38 cellular contexts compared by ENCODE assay signal in the genomic region with DNA sequence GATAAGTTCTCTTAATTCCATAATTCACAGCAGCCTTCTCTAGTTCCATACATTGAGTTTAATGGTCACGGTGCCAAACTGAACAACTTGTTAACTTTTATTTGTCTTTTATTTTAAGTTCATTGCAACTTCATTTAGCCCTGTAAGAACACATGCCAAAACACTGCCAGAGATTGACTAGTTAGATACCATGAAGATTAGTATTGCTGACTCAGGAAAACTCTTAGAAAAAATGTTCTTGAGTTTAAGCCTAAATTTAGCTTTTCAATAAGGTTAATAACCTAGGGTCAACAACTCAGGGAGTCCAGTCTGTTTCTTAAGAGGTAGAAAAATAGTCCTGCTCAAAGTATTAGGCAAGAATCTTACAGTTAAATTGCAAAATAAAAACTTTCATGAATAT. TPM values are rescaled to one million over a fixed set of nuclear protein-coding genes. Genes with fewer than 3 reads are reported as not detected.
"Had no signal": no experiment of that assay in that cellular context is flagged by ENCODE, and none has a peak within 500 bp of the region (broad histone marks: within the 10 kb centered on the region; RNA-seq: fewer than 3 reads in every experiment).

No MANE protein-coding gene starts in this region.

- H3K9me3 ChIP-seq: adrenal gland, body of pancreas, breast epithelium had no signal

- ATAC-seq: activated CD8-positive, alpha-beta T cell treated with anti-CD3 and anti-CD28 coated beads for 36 hours; activated naive CD4-positive, alpha-beta T cell treated with anti-CD3 and anti-CD28 coated beads, Interleukin-2, amount 50 U/mL, for 72 hours; activated T-cell treated with anti-CD3 and anti-CD28 coated beads, Interleukin-2, amount 50 U/mL, for 4 hours; activated T-cell treated with anti-CD3 and anti-CD28 coated beads, Interleukin-2, amount 50 U/mL, for 72 hours; activated T-helper 17 cell treated with anti-CD3 and anti-CD28 coated beads, Interleukin-2, amount 50 U/mL, for 72 hours; body of pancreas had no signal

- H3K27me3 ChIP-seq: adrenal gland, body of pancreas, brain microvascular endothelial cell had no signal

- FAIRE-seq: colon, TTC549 had no signal

- H3K4me3 ChIP-seq: adrenal gland, body of pancreas, breast epithelium had no signal

- H3K36me3 ChIP-seq: adrenal gland, brain microvascular endothelial cell, breast epithelium had no signal

- H3K27ac ChIP-seq: adrenal gland, body of pancreas, brain microvascular endothelial cell, breast epithelium, VCaP had no signal

- H3K4me1 ChIP-seq: adrenal gland, body of pancreas, breast epithelium had no signal

- DNase-seq: activated B cell treated with CpG ODN at 0.5 μM for 24 hours; activated CD4-positive, alpha-beta memory T cell treated with anti-CD3 and anti-CD28 coated beads for 36 hours; activated CD4-positive, alpha-beta T cell treated with anti-CD3 and anti-CD28 coated beads for 4 hours; activated CD4-positive, alpha-beta T cell treated with anti-CD3 and anti-CD28 coated beads, Interleukin-2, amount 10 ng/mL, durations not matched to agents 24 days and 14 days; activated CD4-positive, alpha-beta T cell treated with anti-CD3 and anti-CD28 coated beads, Interleukin-2, amount 50 U/mL, for 1 hour; activated CD4-positive, alpha-beta T cell treated with anti-CD3 and anti-CD28 coated beads, Interleukin-2, amount 50 U/mL, for 4 hours; activated CD4-positive, CD25-positive, alpha-beta regulatory T cell treated with anti-CD3 and anti-CD28 coated beads, Interleukin-2, amount 50 U/mL, for 72 hours; activated CD8-positive, alpha-beta memory T cell treated with anti-CD3 and anti-CD28 coated beads, Interleukin-2, amount 50 U/mL, for 4 hours; activated CD8-positive, alpha-beta T cell treated with anti-CD3 and anti-CD28 coated beads for 36 hours; activated effector memory CD4-positive, alpha-beta T cell treated with anti-CD3 and anti-CD28 coated beads, Interleukin-2, amount 50 U/mL, for 16 hours; activated gamma-delta T cell treated with Interleukin-2 at 50 U/mL for 16 hours; activated naive CD4-positive, alpha-beta T cell; activated naive CD4-positive, alpha-beta T cell treated with anti-CD3 and anti-CD28 coated beads for 36 hours; activated naive CD4-positive, alpha-beta T cell treated with anti-CD3 and anti-CD28 coated beads, Interleukin-2, amount 50 U/mL, for 16 hours; activated naive CD8-positive, alpha-beta T cell treated with anti-CD3 and anti-CD28 coated beads for 36 hours; activated T-cell treated with anti-CD3 and anti-CD28 coated beads for 4 hours; activated T-cell treated with anti-CD3 and anti-CD28 coated beads, Interleukin-2, amount 50 U/mL, for 1 hour; activated T-cell treated with anti-CD3 and anti-CD28 coated beads, Interleukin-2, amount 50 U/mL, for 4 hours; activated T-cell treated with anti-CD3 and anti-CD28 coated beads, Interleukin-2, amount 50 U/mL, for 72 hours; adrenal gland; amniotic stem cell; aorta; body of pancreas; brain microvascular endothelial cell; central memory CD4-positive, alpha-beta T cell; T-helper 2 cell; T-helper 9 cell had no signal

RNA-seq across cellular contexts. Expression of gene SPANXN2, which starts 25.7 kb away (rescaled TPM):
- total RNA-seq: activated B cell treated with CpG ODN at 0.5 μM for 24 hours; activated CD4-positive, alpha-beta memory T cell treated with anti-CD3 and anti-CD28 coated beads for 36 hours; activated CD4-positive, alpha-beta T cell treated with anti-CD3 and anti-CD28 coated beads, Interleukin-2, amount 10 ng/mL, durations not matched to agents 24 days and 14 days; activated CD8-positive, alpha-beta memory T cell treated with anti-CD3 and anti-CD28 coated beads for 36 hours; activated CD8-positive, alpha-beta T cell treated with anti-CD3 and anti-CD28 coated beads for 36 hours; activated naive CD4-positive, alpha-beta T cell treated with anti-CD3 and anti-CD28 coated beads for 36 hours; activated naive CD4-positive, alpha-beta T cell treated with anti-CD3 and anti-CD28 coated beads, Interleukin-2, amount 50 U/mL, for 72 hours; activated naive CD8-positive, alpha-beta T cell treated with anti-CD3 and anti-CD28 coated beads for 36 hours; activated T-cell treated with anti-CD3 and anti-CD28 coated beads, Interleukin-2, amount 50 U/mL, for 4 hours; activated T-cell treated with anti-CD3 and anti-CD28 coated beads, Interleukin-2, amount 50 U/mL, for 72 hours; activated T-helper 1 cell treated with anti-CD3 and anti-CD28 coated beads, Interleukin-12 subunit alpha, Interleukin-12 subunit beta, Interleukin-2, Interleukin-4 antibody, amounts not matched to agents 30 ng/mL and 10 ng/mL and 1 ng/mL, durations not matched to agents 14 hours and 24 hours and 36 hours; activated T-helper 17 cell treated with anti-CD3 and anti-CD28 coated beads, Interleukin-2, amount 50 U/mL, for 72 hours; adrenal gland; aorta; astrocyte; body of pancreas; breast epithelium; cardiac septum; cerebellum had no signal
- polyA plus RNA-seq: adrenal gland, aorta had no signal

RNA-seq across cellular contexts. Expression of gene SLITRK4, which starts 59.0 kb away (rescaled TPM):
- total RNA-seq: activated B cell treated with CpG ODN at 0.5 μM for 24 hours; activated CD4-positive, alpha-beta memory T cell treated with anti-CD3 and anti-CD28 coated beads for 36 hours; activated CD4-positive, alpha-beta T cell treated with anti-CD3 and anti-CD28 coated beads, Interleukin-2, amount 10 ng/mL, durations not matched to agents 24 days and 14 days; activated CD8-positive, alpha-beta memory T cell treated with anti-CD3 and anti-CD28 coated beads for 36 hours; activated CD8-positive, alpha-beta T cell treated with anti-CD3 and anti-CD28 coated beads for 36 hours; activated naive CD4-positive, alpha-beta T cell treated with anti-CD3 and anti-CD28 coated beads for 36 hours; activated naive CD4-positive, alpha-beta T cell treated with anti-CD3 and anti-CD28 coated beads, Interleukin-2, amount 50 U/mL, for 72 hours; activated naive CD8-positive, alpha-beta T cell treated with anti-CD3 and anti-CD28 coated beads for 36 hours; activated T-cell treated with anti-CD3 and anti-CD28 coated beads, Interleukin-2, amount 50 U/mL, for 4 hours; activated T-cell treated with anti-CD3 and anti-CD28 coated beads, Interleukin-2, amount 50 U/mL, for 72 hours; activated T-helper 1 cell treated with anti-CD3 and anti-CD28 coated beads, Interleukin-12 subunit alpha, Interleukin-12 subunit beta, Interleukin-2, Interleukin-4 antibody, amounts not matched to agents 30 ng/mL and 10 ng/mL and 1 ng/mL, durations not matched to agents 14 hours and 24 hours and 36 hours; activated T-helper 17 cell treated with anti-CD3 and anti-CD28 coated beads, Interleukin-2, amount 50 U/mL, for 72 hours had no signal
